19 cellular contexts compared by ENCODE assay signal in genomic region chr3:46916278-46916677, GRCh38. TPM values are rescaled to one million over a fixed set of nuclear protein-coding genes. Genes with fewer than 3 reads are reported as not detected.
"Had no signal": no experiment of that assay in that cellular context is flagged by ENCODE, and none has a peak within 500 bp of the region (broad histone marks: within the 10 kb centered on the region; RNA-seq: fewer than 3 reads in every experiment).

No MANE protein-coding gene starts in this region.

- H3K27ac ChIP-seq: epithelial cell of prostate, heart left ventricle, transverse colon, WERI-Rb-1 had no signal

- H3K27me3 Mint-ChIP-seq: brain; dendritic cell treated with granulocyte-macrophage colony-stimulating factor and Interleukin-4, amounts not matched to agents 40 ng/mL and 50 ng/mL, for 4 days had no signal

- H3K9me3 ChIP-seq: transverse colon had no signal

- DNase-seq: activated CD4-positive, alpha-beta T cell treated with anti-CD3 and anti-CD28 coated beads for 4 hours; activated CD8-positive, alpha-beta memory T cell treated with anti-CD3 and anti-CD28 coated beads, Interleukin-2, amount 50 U/mL, for 48 hours; activated naive CD4-positive, alpha-beta T cell; amygdala; cerebellar nuclear complex; effector memory CD4-positive, alpha-beta T cell; heart left ventricle; retina; stimulated activated naive CD4-positive, alpha-beta T cell; transverse colon; WERI-Rb-1 had no signal

- ATAC-seq: SK-N-SH treated with all-trans-retinoic acid at 6 μM for 48 hours had no signal

- H3K9me3 Mint-ChIP-seq: dendritic cell treated with granulocyte-macrophage colony-stimulating factor and Interleukin-4, amounts not matched to agents 40 ng/mL and 50 ng/mL, for 4 days had no signal

- H3K27me3 ChIP-seq: heart left ventricle, transverse colon had no signal

- H3K4me3 Mint-ChIP-seq: brain; dendritic cell treated with granulocyte-macrophage colony-stimulating factor and Interleukin-4, amounts not matched to agents 40 ng/mL and 50 ng/mL, for 4 days; mesothelial cell of epicardium had no signal

- H3K27ac Mint-ChIP-seq: dendritic cell treated with granulocyte-macrophage colony-stimulating factor and Interleukin-4, amounts not matched to agents 40 ng/mL and 50 ng/mL, for 4 days; mesothelial cell of epicardium had no signal

- H3K4me3 ChIP-seq: heart left ventricle, transverse colon had no signal

RNA-seq across cellular contexts. Expression of gene PTH1R, which starts 38.8 kb away (rescaled TPM):
- total RNA-seq: T-helper 1 cell treated with Interleukin-12 subunit alpha and Interleukin-12 subunit beta and Interleukin-4 antibody, amounts not matched to agents 30 ng/mL and 1 ng/mL, for 36 hours had no signal
- polyA plus RNA-seq: immature natural killer cell had no signal

RNA-seq across cellular contexts. Expression of gene MYL3, which starts 53.0 kb away (rescaled TPM):
- total RNA-seq: frontal cortex; T-helper 1 cell treated with Interleukin-12 subunit alpha and Interleukin-12 subunit beta and Interleukin-4 antibody, amounts not matched to agents 30 ng/mL and 1 ng/mL, for 36 hours had no signal
- polyA plus RNA-seq: immature natural killer cell had no signal
